1 cellular context compared by ENCODE assay signal in the genomic region with DNA sequence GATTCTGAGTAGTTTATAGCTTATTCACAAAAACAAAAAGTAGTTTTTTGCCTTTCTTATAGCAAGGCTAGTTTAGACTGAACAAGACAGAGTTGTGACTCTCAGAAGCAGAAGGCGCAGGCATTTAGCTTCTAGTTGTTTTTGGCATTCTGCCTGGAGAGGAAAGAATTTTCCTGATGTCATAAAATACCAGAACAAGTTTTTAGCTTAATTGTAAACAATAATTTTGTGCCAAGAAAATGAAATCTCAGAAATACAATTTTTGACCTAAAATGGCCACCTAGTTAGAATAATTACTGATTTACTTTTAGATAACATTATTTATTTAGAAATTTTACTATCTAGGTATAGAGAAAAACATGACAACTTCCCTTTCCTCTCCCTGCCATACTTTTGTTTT.
TF ChIP-seq lines count a peak whose summit lies in the region.

No MANE protein-coding gene starts in this region.

TF ChIP-seq in K562, 482 proteins besides CTCF, POLR2A, EP300 and RAD21 (continued from another document):
- TF ChIP-seq ILK (tag; IDR thresholded peaks at IDR 0.05; ENCODE audit: borderline replicate concordance, low read depth): no peak
- 0 out of 2 replicates have a peak, but pooled peaks have one; percentile 38 for TF ChIP-seq RBFOX2 (IDR thresholded peaks at IDR 0.05; ENCODE audit: low read depth, low read length)
TF ChIP-seq in K562: peak in this region for 9.
